Comparison of ENCODE assay signal across 21 cellular contexts in genomic region chr4:166996216-166996615, GRCh38.
A peak's percentile ranks its signal among the peaks of the same experiment; 100 is the strongest.
DNase-seq lines count a peak whose midpoint lies in the region; ATAC-seq and TF ChIP-seq lines count a peak whose summit lies in the region.
"Had no signal": no experiment of that assay in that cellular context is flagged by ENCODE, and none has a peak within 500 bp of the region (broad histone marks: within the 10 kb centered on the region; RNA-seq: fewer than 3 reads in every experiment).

No MANE protein-coding gene starts in this region.

- DNase-seq in Ammon's horn (ENCODE audit: low spot score) (peak; percentile 80), COR-L47 (lab: John Stamatoyannopoulos, UW) (peak; percentile 7), dorsolateral prefrontal cortex (no peak), midbrain (lab: John Stamatoyannopoulos, UW) (peak; percentile 79)
- DNase-seq in stimulated activated naive CD8-positive, alpha-beta T cell treated with anti-CD3 and anti-CD28 coated beads, Interleukin-15, Interleukin-2, amounts not matched to agents 100 U/mL and 50 U/mL, for 24 hours = no peak
- DNase-seq in activated CD4-positive, alpha-beta T cell treated with anti-CD3 and anti-CD28 coated beads, Interleukin-2, amount 50 U/mL, for 48 hours = no peak
- DNase-seq: BE2C; GM23248; H7; NCI-H1048; NCI-H2029; NCI-H2171; NCI-H226; NCI-H510A; NCI-H69; NK-92 treated with Interleukin-12 subunit alpha and Interleukin-12 subunit beta, amount 100 ng/mL, for 24 hours; PC-3; SJCRH30 had no signal

- H3K4me3 ChIP-seq in dorsolateral prefrontal cortex = peak overlapping the region in 20 of 59 donors; percentile 0 to 45 (median 21)
- H3K4me3 ChIP-seq: GM23248, SJCRH30 had no signal

- no peaks in the 10 kb centered on the region for H3K27me3 ChIP-seq in dorsolateral prefrontal cortex
- H3K27me3 ChIP-seq: BE2C, SJCRH30 had no signal

- H3K27ac ChIP-seq in dorsolateral prefrontal cortex = peak overlapping the region; percentile 6 to 96 (median 88)
- H3K27ac ChIP-seq: GM23248, SJCRH30 had no signal

- intact Hi-C loops in dorsolateral prefrontal cortex (cut with DNase I) = no loop called here

- ATAC-seq in HG03108 (IDR thresholded peaks at IDR 0.05; ENCODE audit: unreplicated experiment) (no peak), GM19395 (IDR thresholded peaks at IDR 0.05; ENCODE audit: unreplicated experiment) (no peak)
- ATAC-seq in stimulated activated naive CD8-positive, alpha-beta T cell treated with anti-CD3 and anti-CD28 coated beads, Interleukin-15, Interleukin-2, amounts not matched to agents 100 U/mL and 50 U/mL, for 24 hours = no peak
- ATAC-seq: PC-3, SK-N-SH treated with all-trans-retinoic acid at 6 μM for 48 hours had no signal

- peak in 4 of 56 donors; percentile 6 to 13 (median 11) for TF ChIP-seq CTCF in dorsolateral prefrontal cortex (IDR thresholded peaks at IDR 0.05 in 54 of 56, conservative IDR thresholded peaks at IDR 0.05 in 2 of 56; ENCODE audit: low read depth in 1 of 56, partially characterized antibody in 56 of 56)

Comparison
In these comparisons a context has a peak if more than half of its experiments do, and no peak if none do; other contexts are left out.
1. DNase-seq: peak in Ammon's horn (single experiment), COR-L47 (single experiment) and midbrain (single experiment); none in dorsolateral prefrontal cortex (0 of 10), stimulated activated naive CD8-positive, alpha-beta T cell treated with anti-CD3 and anti-CD28 coated beads, Interleukin-15, Interleukin-2, amounts not matched to agents 100 U/mL and 50 U/mL, for 24 hours (single experiment) and activated CD4-positive, alpha-beta T cell treated with anti-CD3 and anti-CD28 coated beads, Interleukin-2, amount 50 U/mL, for 48 hours (0 of 2).